ENCODE assay signal across 8 cellular contexts in genomic region chr3:52054689-52055511, GRCh38. TPM values are rescaled to one million over a fixed set of nuclear protein-coding genes. Genes with fewer than 3 reads are reported as not detected.
DNase-seq lines count a peak whose midpoint lies in the region; ATAC-seq and TF ChIP-seq lines count a peak whose summit lies in the region.

No MANE protein-coding gene starts in this region.

- no peaks in the 10 kb centered on the region for H3K9me3 Mint-ChIP-seq in chondrocyte (ENCODE audit: low read depth)

- peak; percentile 45 for TF ChIP-seq CTCF in GM10266 (IDR thresholded peaks at IDR 0.05; ENCODE audit: control insufficient read depth, insufficient read depth, low read depth, missing control alignments)
- no peak for TF ChIP-seq CTCF in RWPE2 (IDR thresholded peaks at IDR 0.05; ENCODE audit: poor library complexity, severe bottlenecking)
- TF ChIP-seq CTCF in chondrocyte (IDR thresholded peaks at IDR 0.05), result peak; percentile 74
- no peak for TF ChIP-seq CTCF in upper lobe of right lung (IDR thresholded peaks at IDR 0.05)

- ATAC-seq in RWPE2 (ENCODE audit: low read depth), result no peak
- no peak for ATAC-seq in upper lobe of right lung
- ATAC-seq in GM21423 (IDR thresholded peaks at IDR 0.05; ENCODE audit: unreplicated experiment), result no peak
- no peak for ATAC-seq in HG02678 (IDR thresholded peaks at IDR 0.05; ENCODE audit: unreplicated experiment)
- no peak for ATAC-seq in HG02981 (IDR thresholded peaks at IDR 0.05; ENCODE audit: unreplicated experiment)

- H3K9me3 ChIP-seq in RWPE2 (ENCODE audit: severe bottlenecking) (no peaks in the 10 kb centered on the region), mucosa of stomach (ENCODE audit: control insufficient read depth, low read length) (no peaks in the 10 kb centered on the region), upper lobe of right lung (no peaks in the 10 kb centered on the region)

- peaks cover 22% of the 10 kb centered on the region for H3K4me1 ChIP-seq in RWPE2 (ENCODE audit: insufficient read depth, poor library complexity, severe bottlenecking)
- H3K4me1 ChIP-seq in mucosa of stomach (ENCODE audit: control insufficient read depth, insufficient read depth, low read length), result peaks cover 53% of the 10 kb centered on the region
- H3K4me1 ChIP-seq in upper lobe of right lung, result peaks cover 49% of the 10 kb centered on the region

- H3K36me3 ChIP-seq in RWPE2 (ENCODE audit: low read depth) (peaks cover 59% of the 10 kb centered on the region), mucosa of stomach (ENCODE audit: control insufficient read depth, insufficient read depth, low read length) (peaks cover 3% of the 10 kb centered on the region), upper lobe of right lung (peaks cover 30% of the 10 kb centered on the region)

- DNase-seq in GM10266 (ENCODE audit: extremely low spot score) (no peak), RWPE2 (ENCODE audit: low spot score) (no peak), chondrocyte (ENCODE audit: low spot score) (no peak), upper lobe of right lung (no peak)

- intact Hi-C loops in upper lobe of right lung (cut with DNase I), result loop anchor here (5.0 to 10.0 kb wide), 2 partner anchors 53 to 90 kb away; no protein-coding TSS in a partner anchor

- no peaks in the 10 kb centered on the region for H3K27me3 Mint-ChIP-seq in chondrocyte (ENCODE audit: low read depth)

- H3K4me3 Mint-ChIP-seq in chondrocyte (ENCODE audit: unreplicated experiment), result peak overlapping the region; percentile 84

- H3K4me1 Mint-ChIP-seq in chondrocyte (ENCODE audit: low read depth), result peaks cover 39% of the 10 kb centered on the region

- H3K9ac ChIP-seq in mucosa of stomach (ENCODE audit: low read length), result peak overlapping the region; percentile 84

- peak overlapping the region; percentile 83 for H3K27ac Mint-ChIP-seq in chondrocyte (ENCODE audit: unreplicated experiment)

- H3K4me3 ChIP-seq in RWPE2 (ENCODE audit: severe bottlenecking) (peak overlapping the region; percentile 89), mucosa of stomach (ENCODE audit: low read length) (peak overlapping the region; percentile 62), upper lobe of right lung (peak overlapping the region; percentile 91)

- H3K27ac ChIP-seq in RWPE2 (ENCODE audit: poor library complexity, severe bottlenecking) (peak overlapping the region; percentile 99), upper lobe of right lung (peak overlapping the region; percentile 90)

- no peaks in the 10 kb centered on the region for H3K27me3 ChIP-seq in RWPE2 (ENCODE audit: insufficient read depth, poor library complexity, severe bottlenecking)
- H3K27me3 ChIP-seq in mucosa of stomach (ENCODE audit: control insufficient read depth, insufficient read depth, low read length), result no peaks in the 10 kb centered on the region
- no peaks in the 10 kb centered on the region for H3K27me3 ChIP-seq in upper lobe of right lung

- peaks cover 15% of the 10 kb centered on the region for H3K36me3 Mint-ChIP-seq in chondrocyte (ENCODE audit: low read depth)

RNA-seq across cellular contexts. Expression of gene DUSP7, which starts 1.5 kb away (rescaled TPM):
- 32.5 to 33.6 TPM (median 33.3 TPM) in 3 replicates for total RNA-seq in chondrocyte
- total RNA-seq in upper lobe of right lung, result 40.7 TPM

RNA-seq across cellular contexts. Expression of gene RPL29, which starts 59.2 kb away (rescaled TPM):
- total RNA-seq in chondrocyte (610 to 772 TPM (median 621 TPM) in 3 replicates), upper lobe of right lung (810 TPM)

Comparison
In these comparisons a context has a peak if more than half of its experiments do, and no peak if none do; other contexts are left out.
1. CTCF ChIP-seq: peak in GM10266 (single experiment) and chondrocyte (single experiment); none in RWPE2 (single experiment) and upper lobe of right lung (single experiment).
2. Peak in every context shown above with its lines, with median percentiles within 50 percentile points of each other: H3K4me3 ChIP-seq.